In genomic region chr4:6324461-6324998, GRCh38 we compare ENCODE assay signal across 1 cellular context.
TF ChIP-seq lines count a peak whose summit lies in the region.

No MANE protein-coding gene starts in this region.

TF ChIP-seq in H1, 55 proteins besides CTCF, POLR2A, EP300 and RAD21 (continued from another document):
- TF ChIP-seq ATF2 (IDR thresholded peaks at IDR 0.05; ENCODE audit: low read length) (no peak), EZH2 (IDR thresholded peaks at IDR 0.05; ENCODE audit: low read depth, low read length, severe bottlenecking) (no peak)
TF ChIP-seq in H1: peak in this region for 0.
